In genomic region chr15:37934340-37934739, GRCh38 we compare ENCODE assay signal across 32 cellular contexts. TPM values are rescaled to one million over a fixed set of nuclear protein-coding genes. Genes with fewer than 3 reads are reported as not detected.
"Had no signal": no experiment of that assay in that cellular context is flagged by ENCODE, and none has a peak within 500 bp of the region (broad histone marks: within the 10 kb centered on the region; RNA-seq: fewer than 3 reads in every experiment).

TMCO5A (plus strand) TSS chr15:37934640; CDS start chr15:37936324, 1,684 bp downstream.

- H3K27me3 ChIP-seq: body of pancreas, esophagus muscularis mucosa, gastroesophageal sphincter had no signal

- H3K27ac Mint-ChIP-seq: activated CD4-positive, alpha-beta memory T cell treated with anti-CD3 and anti-CD28 coated beads for 36 hours; activated CD4-positive, alpha-beta T cell treated with anti-CD3 and anti-CD28 coated beads for 36 hours; activated CD4-positive, alpha-beta T cell treated with anti-CD3 and anti-CD28 coated beads, Interleukin-2, amount 10 ng/mL, durations not matched to agents 24 days and 14 days; activated CD8-positive, alpha-beta memory T cell treated with anti-CD3 and anti-CD28 coated beads, Interleukin-2, amount 10 ng/mL, durations not matched to agents 7 days and 5 days; activated CD8-positive, alpha-beta T cell treated with anti-CD3 and anti-CD28 coated beads, Interleukin-2, amount 10 ng/mL, durations not matched to agents 7 days and 5 days; activated naive CD8-positive, alpha-beta T cell; activated T-cell treated with anti-CD3 and anti-CD28 coated beads, Interleukin-2, amount 50 U/mL, for 24 hours; activated T-cell treated with anti-CD3 and anti-CD28 coated beads, Interleukin-2, amount 50 U/mL, for 72 hours; effector memory CD8-positive, alpha-beta T cell; T-helper 17 cell had no signal

- H3K4me1 ChIP-seq: body of pancreas, esophagus muscularis mucosa, foreskin keratinocyte, gastroesophageal sphincter had no signal

- ATAC-seq: activated CD4-positive, alpha-beta T cell treated with anti-CD3 and anti-CD28 coated beads for 36 hours; activated CD8-positive, alpha-beta memory T cell treated with anti-CD3 and anti-CD28 coated beads, Interleukin-2, amount 10 ng/mL, durations not matched to agents 7 days and 5 days; activated CD8-positive, alpha-beta T cell treated with anti-CD3 and anti-CD28 coated beads, Interleukin-2, amount 10 ng/mL, durations not matched to agents 7 days and 5 days; activated T-cell treated with anti-CD3 and anti-CD28 coated beads, Interleukin-2, amount 50 U/mL, for 72 hours; body of pancreas; effector memory CD8-positive, alpha-beta T cell; foreskin keratinocyte; gastroesophageal sphincter; T-helper 17 cell had no signal

- H3K36me3 Mint-ChIP-seq: activated CD4-positive, alpha-beta memory T cell treated with anti-CD3 and anti-CD28 coated beads for 36 hours; activated CD8-positive, alpha-beta memory T cell treated with anti-CD3 and anti-CD28 coated beads, Interleukin-2, amount 10 ng/mL, durations not matched to agents 7 days and 5 days; activated naive CD8-positive, alpha-beta T cell had no signal

- H3K4me3 ChIP-seq: body of pancreas, esophagus muscularis mucosa, gastroesophageal sphincter had no signal

- H3K4me3 Mint-ChIP-seq: activated CD4-positive, alpha-beta memory T cell treated with anti-CD3 and anti-CD28 coated beads for 36 hours; activated CD4-positive, alpha-beta T cell treated with anti-CD3 and anti-CD28 coated beads for 36 hours; activated CD4-positive, alpha-beta T cell treated with anti-CD3 and anti-CD28 coated beads, Interleukin-2, amount 10 ng/mL, durations not matched to agents 24 days and 14 days; activated CD8-positive, alpha-beta memory T cell treated with anti-CD3 and anti-CD28 coated beads, Interleukin-2, amount 10 ng/mL, durations not matched to agents 7 days and 5 days; activated CD8-positive, alpha-beta T cell treated with anti-CD3 and anti-CD28 coated beads, Interleukin-2, amount 10 ng/mL, durations not matched to agents 7 days and 5 days; activated naive CD8-positive, alpha-beta T cell; activated T-cell treated with anti-CD3 and anti-CD28 coated beads, Interleukin-2, amount 50 U/mL, for 24 hours; activated T-cell treated with anti-CD3 and anti-CD28 coated beads, Interleukin-2, amount 50 U/mL, for 72 hours; effector memory CD8-positive, alpha-beta T cell; T-helper 17 cell had no signal

- H3K27ac ChIP-seq: body of pancreas, esophagus muscularis mucosa, foreskin keratinocyte, gastroesophageal sphincter had no signal

- H3K27me3 Mint-ChIP-seq: activated CD4-positive, alpha-beta T cell treated with anti-CD3 and anti-CD28 coated beads, Interleukin-2, amount 10 ng/mL, durations not matched to agents 24 days and 14 days; activated CD8-positive, alpha-beta memory T cell treated with anti-CD3 and anti-CD28 coated beads, Interleukin-2, amount 10 ng/mL, durations not matched to agents 7 days and 5 days had no signal

- H3K9me3 Mint-ChIP-seq: activated CD4-positive, alpha-beta memory T cell treated with anti-CD3 and anti-CD28 coated beads for 36 hours; activated CD4-positive, alpha-beta T cell treated with anti-CD3 and anti-CD28 coated beads, Interleukin-2, amount 10 ng/mL, durations not matched to agents 24 days and 14 days; activated T-cell treated with anti-CD3 and anti-CD28 coated beads, Interleukin-2, amount 50 U/mL, for 24 hours; effector memory CD8-positive, alpha-beta T cell had no signal

- H3K9me3 ChIP-seq: body of pancreas, esophagus muscularis mucosa, gastroesophageal sphincter had no signal

- H3K4me1 Mint-ChIP-seq: activated CD4-positive, alpha-beta T cell treated with anti-CD3 and anti-CD28 coated beads for 36 hours; activated CD4-positive, alpha-beta T cell treated with anti-CD3 and anti-CD28 coated beads, Interleukin-2, amount 10 ng/mL, durations not matched to agents 24 days and 14 days; activated CD8-positive, alpha-beta memory T cell treated with anti-CD3 and anti-CD28 coated beads, Interleukin-2, amount 10 ng/mL, durations not matched to agents 7 days and 5 days; T-helper 17 cell had no signal

- DNase-seq: activated CD4-positive, alpha-beta memory T cell treated with anti-CD3 and anti-CD28 coated beads for 36 hours; activated CD4-positive, alpha-beta T cell treated with anti-CD3 and anti-CD28 coated beads, Interleukin-2, amount 10 ng/mL, durations not matched to agents 24 days and 14 days; activated CD4-positive, CD25-positive, alpha-beta regulatory T cell; activated CD4-positive, CD25-positive, alpha-beta regulatory T cell treated with anti-CD3 and anti-CD28 coated beads, Interleukin-2, amount 50 U/mL, for 72 hours; activated CD8-positive, alpha-beta memory T cell treated with anti-CD3 and anti-CD28 coated beads, Interleukin-2, amount 10 ng/mL, durations not matched to agents 7 days and 5 days; activated CD8-positive, alpha-beta memory T cell treated with anti-CD3 and anti-CD28 coated beads, Interleukin-2, amount 50 U/mL, for 4 hours; activated CD8-positive, alpha-beta T cell treated with anti-CD3 and anti-CD28 coated beads, Interleukin-2, amount 10 ng/mL, durations not matched to agents 7 days and 5 days; activated effector memory CD4-positive, alpha-beta T cell treated with Interleukin-2 at 50 U/mL for 16 hours; activated gamma-delta T cell treated with Interleukin-2 at 50 U/mL for 16 hours; activated naive CD4-positive, alpha-beta T cell treated with anti-CD3 and anti-CD28 coated beads, Interleukin-2, amount 50 U/mL, for 16 hours; activated naive CD4-positive, alpha-beta T cell treated with Interleukin-2 at 50 U/mL for 16 hours; activated T-cell treated with anti-CD3 and anti-CD28 coated beads for 4 hours; activated T-cell treated with anti-CD3 and anti-CD28 coated beads, Interleukin-2, amount 50 U/mL, for 24 hours; activated T-cell treated with anti-CD3 and anti-CD28 coated beads, Interleukin-2, amount 50 U/mL, for 72 hours; anterior cingulate cortex; body of pancreas; caudate nucleus; cortex of kidney; dermis blood vessel endothelial cell; effector CD4-positive, alpha-beta T cell; effector memory CD8-positive, alpha-beta T cell; erythroblast; foreskin keratinocyte; T-helper 1 cell; T-helper 17 cell had no signal

- H3K36me3 ChIP-seq: esophagus muscularis mucosa, gastroesophageal sphincter had no signal

RNA-seq across cellular contexts. Expression of gene TMCO5A, which starts in this region (rescaled TPM):
- total RNA-seq: activated CD4-positive, alpha-beta memory T cell treated with anti-CD3 and anti-CD28 coated beads for 36 hours; activated CD4-positive, alpha-beta T cell treated with anti-CD3 and anti-CD28 coated beads for 36 hours; activated CD4-positive, alpha-beta T cell treated with anti-CD3 and anti-CD28 coated beads, Interleukin-2, amount 10 ng/mL, durations not matched to agents 24 days and 14 days; activated CD8-positive, alpha-beta memory T cell treated with anti-CD3 and anti-CD28 coated beads for 36 hours; activated CD8-positive, alpha-beta memory T cell treated with anti-CD3 and anti-CD28 coated beads, Interleukin-2, amount 10 ng/mL, durations not matched to agents 7 days and 5 days; activated CD8-positive, alpha-beta T cell treated with anti-CD3 and anti-CD28 coated beads, Interleukin-2, amount 10 ng/mL, durations not matched to agents 7 days and 5 days; activated T-cell treated with anti-CD3 and anti-CD28 coated beads, Interleukin-2, amount 50 U/mL, for 72 hours; body of pancreas; chondrocyte; dermis blood vessel endothelial cell; esophagus muscularis mucosa; foreskin keratinocyte; gastroesophageal sphincter; glomerular endothelial cell; T-helper 17 cell had no signal
- polyA plus RNA-seq: foreskin keratinocyte had no signal
